ENCODE assay signal across 1 cellular context in genomic region chr7:140638311-140638791, GRCh38.
TF ChIP-seq lines count a peak whose summit lies in the region.

No MANE protein-coding gene starts in this region.

TF ChIP-seq in GM23338, 12 proteins besides CTCF, POLR2A, EP300 and RAD21 (continued from another document):
- TF ChIP-seq, protein P1, sequence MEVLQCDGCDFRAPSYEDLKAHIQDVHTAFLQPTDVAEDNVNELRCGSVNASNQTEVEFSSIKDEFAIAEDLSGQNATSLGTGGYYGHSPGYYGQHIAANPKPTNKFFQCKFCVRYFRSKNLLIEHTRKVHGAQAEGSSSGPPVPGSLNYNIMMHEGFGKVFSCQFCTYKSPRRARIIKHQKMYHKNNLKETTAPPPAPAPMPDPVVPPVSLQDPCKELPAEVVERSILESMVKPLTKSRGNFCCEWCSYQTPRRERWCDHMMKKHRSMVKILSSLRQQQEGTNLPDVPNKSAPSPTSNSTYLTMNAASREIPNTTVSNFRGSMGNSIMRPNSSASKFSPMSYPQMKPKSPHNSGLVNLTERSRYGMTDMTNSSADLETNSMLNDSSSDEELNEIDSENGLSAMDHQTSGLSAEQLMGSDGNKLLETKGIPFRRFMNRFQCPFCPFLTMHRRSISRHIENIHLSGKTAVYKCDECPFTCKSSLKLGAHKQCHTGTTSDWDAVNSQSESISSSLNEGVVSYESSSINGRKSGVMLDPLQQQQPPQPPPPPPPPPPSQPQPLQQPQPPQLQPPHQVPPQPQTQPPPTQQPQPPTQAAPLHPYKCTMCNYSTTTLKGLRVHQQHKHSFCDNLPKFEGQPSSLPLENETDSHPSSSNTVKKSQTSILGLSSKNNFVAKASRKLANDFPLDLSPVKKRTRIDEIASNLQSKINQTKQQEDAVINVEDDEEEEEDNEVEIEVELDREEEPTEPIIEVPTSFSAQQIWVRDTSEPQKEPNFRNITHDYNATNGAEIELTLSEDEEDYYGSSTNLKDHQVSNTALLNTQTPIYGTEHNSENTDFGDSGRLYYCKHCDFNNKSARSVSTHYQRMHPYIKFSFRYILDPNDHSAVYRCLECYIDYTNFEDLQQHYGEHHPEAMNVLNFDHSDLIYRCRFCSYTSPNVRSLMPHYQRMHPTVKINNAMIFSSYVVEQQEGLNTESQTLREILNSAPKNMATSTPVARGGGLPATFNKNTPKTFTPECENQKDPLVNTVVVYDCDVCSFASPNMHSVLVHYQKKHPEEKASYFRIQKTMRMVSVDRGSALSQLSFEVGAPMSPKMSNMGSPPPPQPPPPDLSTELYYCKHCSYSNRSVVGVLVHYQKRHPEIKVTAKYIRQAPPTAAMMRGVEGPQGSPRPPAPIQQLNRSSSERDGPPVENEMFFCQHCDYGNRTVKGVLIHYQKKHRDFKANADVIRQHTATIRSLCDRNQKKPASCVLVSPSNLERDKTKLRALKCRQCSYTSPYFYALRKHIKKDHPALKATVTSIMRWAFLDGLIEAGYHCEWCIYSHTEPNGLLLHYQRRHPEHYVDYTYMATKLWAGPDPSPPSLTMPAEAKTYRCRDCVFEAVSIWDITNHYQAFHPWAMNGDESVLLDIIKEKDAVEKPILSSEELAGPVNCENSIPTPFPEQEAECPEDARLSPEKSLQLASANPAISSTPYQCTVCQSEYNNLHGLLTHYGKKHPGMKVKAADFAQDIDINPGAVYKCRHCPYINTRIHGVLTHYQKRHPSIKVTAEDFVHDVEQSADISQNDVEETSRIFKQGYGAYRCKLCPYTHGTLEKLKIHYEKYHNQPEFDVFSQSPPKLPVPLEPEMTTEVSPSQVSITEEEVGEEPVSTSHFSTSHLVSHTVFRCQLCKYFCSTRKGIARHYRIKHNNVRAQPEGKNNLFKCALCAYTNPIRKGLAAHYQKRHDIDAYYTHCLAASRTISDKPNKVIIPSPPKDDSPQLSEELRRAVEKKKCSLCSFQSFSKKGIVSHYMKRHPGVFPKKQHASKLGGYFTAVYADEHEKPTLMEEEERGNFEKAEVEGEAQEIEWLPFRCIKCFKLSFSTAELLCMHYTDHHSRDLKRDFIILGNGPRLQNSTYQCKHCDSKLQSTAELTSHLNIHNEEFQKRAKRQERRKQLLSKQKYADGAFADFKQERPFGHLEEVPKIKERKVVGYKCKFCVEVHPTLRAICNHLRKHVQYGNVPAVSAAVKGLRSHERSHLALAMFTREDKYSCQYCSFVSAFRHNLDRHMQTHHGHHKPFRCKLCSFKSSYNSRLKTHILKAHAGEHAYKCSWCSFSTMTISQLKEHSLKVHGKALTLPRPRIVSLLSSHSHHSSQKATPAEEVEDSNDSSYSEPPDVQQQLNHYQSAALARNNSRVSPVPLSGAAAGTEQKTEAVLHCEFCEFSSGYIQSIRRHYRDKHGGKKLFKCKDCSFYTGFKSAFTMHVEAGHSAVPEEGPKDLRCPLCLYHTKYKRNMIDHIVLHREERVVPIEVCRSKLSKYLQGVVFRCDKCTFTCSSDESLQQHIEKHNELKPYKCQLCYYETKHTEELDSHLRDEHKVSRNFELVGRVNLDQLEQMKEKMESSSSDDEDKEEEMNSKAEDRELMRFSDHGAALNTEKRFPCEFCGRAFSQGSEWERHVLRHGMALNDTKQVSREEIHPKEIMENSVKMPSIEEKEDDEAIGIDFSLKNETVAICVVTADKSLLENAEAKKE (CRISPR knock-in tag; IDR thresholded peaks at IDR 0.05), result no peak
